In genomic region chr2:217248312-217248935, GRCh38 we compare ENCODE assay signal across 8 cellular contexts.
DNase-seq lines count a peak whose midpoint lies in the region; ATAC-seq and TF ChIP-seq lines count a peak whose summit lies in the region.
"Had no signal": no experiment of that assay in that cellular context is flagged by ENCODE, and none has a peak within 500 bp of the region (broad histone marks: within the 10 kb centered on the region; RNA-seq: fewer than 3 reads in every experiment).

No MANE protein-coding gene starts in this region.

- no peaks in the 10 kb centered on the region for H3K36me3 ChIP-seq in prostate gland

- H3K4me1 Mint-ChIP-seq in type B pancreatic cell (ENCODE audit: unreplicated experiment), result peaks cover 27% of the 10 kb centered on the region

- H3K4me3 Mint-ChIP-seq in type B pancreatic cell, result no peak overlapping the region
- H3K4me3 Mint-ChIP-seq: natural killer cell treated with Interleukin-12 subunit alpha and Interleukin-12 subunit beta and Interleukin-15 and Interleukin-18, amount 100 ng/mL, for 72 hours had no signal

- H3K27ac ChIP-seq in prostate gland, result peak overlapping the region; percentile 61 to 81

- no peaks in the 10 kb centered on the region for H3K9me3 ChIP-seq in prostate gland

- WGBS in prostate gland, result 6% methylated on average over 9 of the region's 9 CpGs

- intact Hi-C loops in prostate gland (cut with DNase I), result loop anchor here (2.0 to 5.0 kb wide), 3 partner anchors 61 to 554 kb away; partner anchors contain the start of gene IGFBP5

- ATAC-seq in GM19397 (IDR thresholded peaks at IDR 0.05; ENCODE audit: unreplicated experiment) (peak; percentile 88), HG03175 (IDR thresholded peaks at IDR 0.05; ENCODE audit: unreplicated experiment) (peak; percentile 93)

- TF ChIP-seq CTCF in prostate gland (IDR thresholded peaks at IDR 0.05) (no peak), type B pancreatic cell (conservative IDR thresholded peaks at IDR 0.05) (no peak)

- peaks cover 9% of the 10 kb centered on the region for H3K27me3 Mint-ChIP-seq in type B pancreatic cell

- H3K4me3 ChIP-seq in prostate gland, result no peak overlapping the region

- DNase-seq in OCI-M1 (lab: John Stamatoyannopoulos, UW) (peak; percentile 97), glomerular visceral epithelial cell (ENCODE audit: extremely low spot score) (peak; percentile 55), prostate gland (ENCODE audit: low spot score) (peak; percentile 57), type B pancreatic cell (ENCODE audit: extremely low spot score, unreplicated experiment) (no peak), RKO (ENCODE audit: low spot score) (no peak)

- no peak for TF ChIP-seq POLR2A in prostate gland (IDR thresholded peaks at IDR 0.05)

- H3K27me3 ChIP-seq in prostate gland (replicated peaks; ENCODE audit: insufficient read depth), result no peaks in the 10 kb centered on the region

- H3K9me3 Mint-ChIP-seq in type B pancreatic cell, result peaks cover 8% of the 10 kb centered on the region

- H3K4me1 ChIP-seq in prostate gland (replicated peaks), result peaks cover 8% of the 10 kb centered on the region

- no peak overlapping the region for H3K27ac Mint-ChIP-seq in type B pancreatic cell
- H3K27ac Mint-ChIP-seq: natural killer cell treated with Interleukin-12 subunit alpha and Interleukin-12 subunit beta and Interleukin-15 and Interleukin-18, amount 100 ng/mL, for 72 hours had no signal

- H3K36me3 Mint-ChIP-seq in type B pancreatic cell, result no peaks in the 10 kb centered on the region
- H3K36me3 Mint-ChIP-seq: natural killer cell treated with Interleukin-12 subunit alpha and Interleukin-12 subunit beta and Interleukin-15 and Interleukin-18, amount 100 ng/mL, for 72 hours had no signal

Comparison
In these comparisons a context has a peak if more than half of its experiments do, and no peak if none do; other contexts are left out.
1. DNase-seq: peak in OCI-M1 (single experiment), glomerular visceral epithelial cell (single experiment) and prostate gland (single experiment); none in type B pancreatic cell (single experiment) and RKO (single experiment).